In the genomic region with DNA sequence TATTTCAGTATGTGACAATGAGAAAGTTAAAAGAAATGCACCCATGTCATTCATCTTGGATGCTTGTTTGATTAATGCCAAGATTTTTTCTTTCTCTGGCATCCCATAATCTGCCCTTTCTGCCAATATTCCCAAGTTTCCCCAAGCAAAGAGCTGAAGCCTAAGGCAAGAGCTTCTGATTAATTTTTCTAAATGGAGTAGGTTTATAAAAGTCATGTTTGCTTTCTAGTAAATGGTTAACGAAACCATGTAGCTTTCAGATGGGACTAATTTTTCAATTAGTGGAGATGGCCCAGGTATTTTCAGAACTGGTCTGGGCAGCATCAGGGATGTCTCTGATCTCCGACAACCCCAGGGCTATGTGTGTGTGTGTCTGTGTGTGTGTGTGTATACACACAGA, we compare ENCODE assay signal across 18 cellular contexts. TPM values are rescaled to one million over a fixed set of nuclear protein-coding genes. Genes with fewer than 3 reads are reported as not detected.
DNase-seq lines count a peak whose midpoint lies in the region; ATAC-seq and TF ChIP-seq lines count a peak whose summit lies in the region.
"Had no signal": no experiment of that assay in that cellular context is flagged by ENCODE, and none has a peak within 500 bp of the region (broad histone marks: within the 10 kb centered on the region; RNA-seq: fewer than 3 reads in every experiment).

No MANE protein-coding gene starts in this region.

- intact Hi-C loops in right lobe of liver (cut with DNase I): no loop called here
- intact Hi-C loops in naive thymus-derived CD4-positive, alpha-beta T cell (cut with micrococcal nuclease): no loop called here

- H3K4me3 ChIP-seq in SK-N-SH (ENCODE audit: low read depth in 2 of 2, low read length in 1 of 2) (no peak overlapping the region), right lobe of liver (no peak overlapping the region)
- H3K4me3 ChIP-seq in naive thymus-derived CD4-positive, alpha-beta T cell (ENCODE audit: low read length): no peak overlapping the region
- H3K4me3 ChIP-seq: BLaER1 treated with 17β-estradiol and CSF1 and Interleukin-3, amounts not matched to agents 10 nM and 100 nM; HAP-1 had no signal

- TF ChIP-seq CTCF in SK-N-SH (IDR thresholded peaks at IDR 0.05): no peak
- no peak for TF ChIP-seq CTCF in right lobe of liver (IDR thresholded peaks at IDR 0.05)

- H3K79me2 ChIP-seq in SK-N-SH (ENCODE audit: insufficient read depth): no peaks in the 10 kb centered on the region

- H3K27me3 Mint-ChIP-seq in naive thymus-derived CD4-positive, alpha-beta T cell: no peaks in the 10 kb centered on the region
- H3K27me3 Mint-ChIP-seq: CD4-positive, CD25-positive, alpha-beta regulatory T cell had no signal

- H3K4me1 ChIP-seq in SK-N-SH (ENCODE audit: control insufficient read depth in 1 of 2, insufficient read depth in 2 of 2, low read depth in 1 of 2, low read length in 1 of 2) (no peaks in the 10 kb centered on the region), right lobe of liver (peaks cover 0 to 15% (median 5%) of the 10 kb centered on the region in 4 donors)
- no peaks in the 10 kb centered on the region for H3K4me1 ChIP-seq in naive thymus-derived CD4-positive, alpha-beta T cell (ENCODE audit: control insufficient read depth in 2 of 2, insufficient read depth in 2 of 2, low read length in 2 of 2)
- H3K4me1 ChIP-seq: HAP-1 had no signal

- TF ChIP-seq POLR2A in right lobe of liver (IDR thresholded peaks at IDR 0.05): no peak

- H3K27ac Mint-ChIP-seq in naive thymus-derived CD4-positive, alpha-beta T cell: no peak overlapping the region
- H3K27ac Mint-ChIP-seq: CD4-positive, CD25-positive, alpha-beta regulatory T cell had no signal

- whole genome bisulfite sequencing in SK-N-SH (ENCODE audit: low lambda C conversion rate): 15% methylated on average over 2 of the region's 2 CpGs
- WGBS in right lobe of liver (ENCODE audit: insufficient coverage, low coverage, low lambda C conversion rate, missing lambda C conversion rate): 40% methylated on average over 2 of the region's 2 CpGs

- no peaks in the 10 kb centered on the region for H3K4me1 Mint-ChIP-seq in naive thymus-derived CD4-positive, alpha-beta T cell
- H3K4me1 Mint-ChIP-seq: CD4-positive, CD25-positive, alpha-beta regulatory T cell had no signal

- H2AFZ ChIP-seq in SK-N-SH (ENCODE audit: low read depth): no peak overlapping the region

- no peaks in the 10 kb centered on the region for H3K36me3 ChIP-seq in SK-N-SH (replicated peaks in 1 of 2; ENCODE audit: control insufficient read depth in 1 of 2, insufficient read depth in 2 of 2, low read length in 1 of 2)
- H3K36me3 ChIP-seq in right lobe of liver: no peaks in the 10 kb centered on the region
- no peaks in the 10 kb centered on the region for H3K36me3 ChIP-seq in naive thymus-derived CD4-positive, alpha-beta T cell (ENCODE audit: control insufficient read depth in 2 of 3, insufficient read depth in 3 of 3, low read length in 3 of 3)
- H3K36me3 ChIP-seq: BLaER1 treated with 17β-estradiol and CSF1 and Interleukin-3, amounts not matched to agents 10 nM and 100 nM; HAP-1 had no signal

- no peak for TF ChIP-seq EP300 in SK-N-SH (IDR thresholded peaks at IDR 0.05; ENCODE audit: borderline replicate concordance in 1 of 2, low read depth in 1 of 2, low read length in 1 of 2)

- H3K36me3 Mint-ChIP-seq in naive thymus-derived CD4-positive, alpha-beta T cell: peaks cover 0 to 4% (median 0%) of the 10 kb centered on the region in 5 donors
- H3K36me3 Mint-ChIP-seq: CD4-positive, CD25-positive, alpha-beta regulatory T cell had no signal

- peak; percentile 1 for DNase-seq in SK-N-SH
- peak; percentile 12 for DNase-seq in SK-N-DZ (ENCODE audit: low spot score)
- no peak for DNase-seq in right lobe of liver
- DNase-seq in NOMO-1 (lab: John Stamatoyannopoulos, UW; ENCODE audit: unreplicated experiment in 2 of 2): no peak
- DNase-seq in naive thymus-derived CD4-positive, alpha-beta T cell: no peak
- DNase-seq in NOMO-1 treated with dmso at 0.1 percent for 144 hours (lab: John Stamatoyannopoulos, UW; ENCODE audit: unreplicated experiment): no peak
- DNase-seq: ACHN; Calu3; CD4-positive, CD25-positive, alpha-beta regulatory T cell; DMS 273 treated with DMSO at 0.1 percent for 48 hours; DMS79 treated with DMSO at 0.1 percent for 48 hours; EL; IMR-90; KBM-7 had no signal

- POLR2A ChIA-PET in SK-N-SH (lab: Yijun Ruan, JAX): no interaction called here
- POLR2A ChIA-PET in naive thymus-derived CD4-positive, alpha-beta T cell (lab: Charles Lee): no interaction called here

- ATAC-seq in SK-N-SH treated with all-trans-retinoic acid at 6 μM for 48 hours: no peak
- ATAC-seq in right lobe of liver: peak; percentile 70 to 92 (median 84)
- ATAC-seq in naive thymus-derived CD4-positive, alpha-beta T cell: no peak

- H3K27ac ChIP-seq in SK-N-SH (ENCODE audit: low read depth in 2 of 2, low read length in 1 of 2) (no peak overlapping the region), right lobe of liver (peak overlapping the region in 1 of 3 donors; percentile 26)
- no peak overlapping the region for H3K27ac ChIP-seq in naive thymus-derived CD4-positive, alpha-beta T cell (ENCODE audit: low read depth, low read length)
- H3K27ac ChIP-seq: BLaER1 treated with 17β-estradiol and CSF1 and Interleukin-3, amounts not matched to agents 10 nM and 100 nM had no signal

- no peak overlapping the region for H3K4me3 Mint-ChIP-seq in naive thymus-derived CD4-positive, alpha-beta T cell
- H3K4me3 Mint-ChIP-seq: CD4-positive, CD25-positive, alpha-beta regulatory T cell had no signal

- H3K27me3 ChIP-seq in SK-N-SH (ENCODE audit: insufficient read depth) (no peaks in the 10 kb centered on the region), right lobe of liver (no peaks in the 10 kb centered on the region)
- H3K27me3 ChIP-seq in naive thymus-derived CD4-positive, alpha-beta T cell (ENCODE audit: control insufficient read depth in 2 of 2, insufficient read depth in 2 of 2, low read length in 2 of 2): no peaks in the 10 kb centered on the region
- H3K27me3 ChIP-seq: BLaER1 treated with 17β-estradiol and CSF1 and Interleukin-3, amounts not matched to agents 10 nM and 100 nM had no signal

- no peaks in the 10 kb centered on the region for H3F3A ChIP-seq in SK-N-SH (replicated peaks; ENCODE audit: insufficient read depth)

- no peaks in the 10 kb centered on the region for H3K9me3 ChIP-seq in SK-N-SH
- no peaks in the 10 kb centered on the region for H3K9me3 ChIP-seq in right lobe of liver
- no peaks in the 10 kb centered on the region for H3K9me3 ChIP-seq in naive thymus-derived CD4-positive, alpha-beta T cell (ENCODE audit: control insufficient read depth in 2 of 3, low read length in 3 of 3)
- H3K9me3 ChIP-seq: BLaER1 treated with 17β-estradiol and CSF1 and Interleukin-3, amounts not matched to agents 10 nM and 100 nM; HAP-1 had no signal

- no peak overlapping the region for H3K9ac ChIP-seq in SK-N-SH
- H3K9ac ChIP-seq: BLaER1 treated with 17β-estradiol and CSF1 and Interleukin-3, amounts not matched to agents 10 nM and 100 nM had no signal

- CTCF ChIA-PET in SK-N-SH (lab: Yijun Ruan, JAX): interaction anchor here (1.4 to 1.7 kb wide), 2 partner anchors 12 to 28 kb away, joined by 3 to 5 read pairs; no protein-coding TSS in a partner anchor
- CTCF ChIA-PET in naive thymus-derived CD4-positive, alpha-beta T cell (lab: Charles Lee): no interaction called here

- no peak overlapping the region for H3K4me2 ChIP-seq in SK-N-SH
- H3K4me2 ChIP-seq: BLaER1 treated with 17β-estradiol and CSF1 and Interleukin-3, amounts not matched to agents 10 nM and 100 nM had no signal

- no peaks in the 10 kb centered on the region for H4K20me1 ChIP-seq in SK-N-SH (ENCODE audit: insufficient read depth)
- H4K20me1 ChIP-seq: BLaER1 treated with 17β-estradiol and CSF1 and Interleukin-3, amounts not matched to agents 10 nM and 100 nM had no signal

- peaks cover 0 to 26% (median 8%) of the 10 kb centered on the region in 11 donors for H3K9me3 Mint-ChIP-seq in naive thymus-derived CD4-positive, alpha-beta T cell

- H3K9me2 ChIP-seq in SK-N-SH: no peaks in the 10 kb centered on the region

- no peak for TF ChIP-seq RAD21 in SK-N-SH (IDR thresholded peaks at IDR 0.05; ENCODE audit: low read length)

TF ChIP-seq in SK-N-SH, 30 proteins besides CTCF, POLR2A, EP300 and RAD21 (continues in another document):
- TF ChIP-seq TAF1 (IDR thresholded peaks at IDR 0.05; ENCODE audit: borderline replicate concordance, low read depth, low read length) (no peak), IRF3 (IDR thresholded peaks at IDR 0.05; ENCODE audit: low read depth, low read length) (no peak), MEF2A (IDR thresholded peaks at IDR 0.05; ENCODE audit: borderline replicate concordance, low read depth) (no peak), POLR2AphosphoS5 (IDR thresholded peaks at IDR 0.05; ENCODE audit: low read depth, low read length) (no peak)

TF ChIP-seq in SK-N-SH treated with all-trans-retinoic acid at 6 μM for 48 hours, 23 proteins besides CTCF, POLR2A, EP300 and RAD21:
- no peak for TF ChIP-seq ISL1 (CRISPR knock-in tag; IDR thresholded peaks at IDR 0.05)

RNA-seq across cellular contexts. Expression of gene LRRC4C, which starts 55.3 kb away (rescaled TPM):
- polyA plus RNA-seq in SK-N-SH (2012; rRNA removed): 0.16 and 0.21 TPM in 2 replicates
- 0.27 and 0.35 TPM in 2 replicates for polyA plus RNA-seq in SK-N-SH (2012; cell fraction: cytosol; rRNA removed)
- polyA plus RNA-seq in SK-N-SH (2012; cell fraction: nucleus; rRNA removed): 0.14 and 0.15 TPM in 2 replicates
- polyA plus RNA-seq in SK-N-DZ (2014; cell fraction: cytosol; rRNA removed): 4.3 and 4.8 TPM in 2 replicates
- 1.3 and 2.0 TPM in 2 replicates for polyA plus RNA-seq in SK-N-DZ (2014; cell fraction: nucleus; rRNA removed)
- under 1 TPM; 0.25 to 0.43 (median 0.27) TPM for total RNA-seq in right lobe of liver
- total RNA-seq in naive thymus-derived CD4-positive, alpha-beta T cell: not detected
- polyA plus RNA-seq in naive thymus-derived CD4-positive, alpha-beta T cell: not detected
- total RNA-seq: A172; Calu3; CD4-positive, CD25-positive, alpha-beta regulatory T cell had no signal
- polyA plus RNA-seq: CD4-positive, CD25-positive, alpha-beta regulatory T cell had no signal

Comparison
In these comparisons a context has a peak if more than half of its experiments do, and no peak if none do; other contexts are left out.
1. DNase-seq: peak in SK-N-SH (single experiment) and SK-N-DZ (single experiment); none in right lobe of liver (0 of 3), NOMO-1 (0 of 2), naive thymus-derived CD4-positive, alpha-beta T cell (0 of 9) and NOMO-1 treated with dmso at 0.1 percent for 144 hours (single experiment).
2. ATAC-seq: peak in right lobe of liver (4 of 4); none in SK-N-SH treated with all-trans-retinoic acid at 6 μM for 48 hours (single experiment) and naive thymus-derived CD4-positive, alpha-beta T cell (single experiment).